8 cellular contexts compared by ENCODE assay signal in the genomic region with DNA sequence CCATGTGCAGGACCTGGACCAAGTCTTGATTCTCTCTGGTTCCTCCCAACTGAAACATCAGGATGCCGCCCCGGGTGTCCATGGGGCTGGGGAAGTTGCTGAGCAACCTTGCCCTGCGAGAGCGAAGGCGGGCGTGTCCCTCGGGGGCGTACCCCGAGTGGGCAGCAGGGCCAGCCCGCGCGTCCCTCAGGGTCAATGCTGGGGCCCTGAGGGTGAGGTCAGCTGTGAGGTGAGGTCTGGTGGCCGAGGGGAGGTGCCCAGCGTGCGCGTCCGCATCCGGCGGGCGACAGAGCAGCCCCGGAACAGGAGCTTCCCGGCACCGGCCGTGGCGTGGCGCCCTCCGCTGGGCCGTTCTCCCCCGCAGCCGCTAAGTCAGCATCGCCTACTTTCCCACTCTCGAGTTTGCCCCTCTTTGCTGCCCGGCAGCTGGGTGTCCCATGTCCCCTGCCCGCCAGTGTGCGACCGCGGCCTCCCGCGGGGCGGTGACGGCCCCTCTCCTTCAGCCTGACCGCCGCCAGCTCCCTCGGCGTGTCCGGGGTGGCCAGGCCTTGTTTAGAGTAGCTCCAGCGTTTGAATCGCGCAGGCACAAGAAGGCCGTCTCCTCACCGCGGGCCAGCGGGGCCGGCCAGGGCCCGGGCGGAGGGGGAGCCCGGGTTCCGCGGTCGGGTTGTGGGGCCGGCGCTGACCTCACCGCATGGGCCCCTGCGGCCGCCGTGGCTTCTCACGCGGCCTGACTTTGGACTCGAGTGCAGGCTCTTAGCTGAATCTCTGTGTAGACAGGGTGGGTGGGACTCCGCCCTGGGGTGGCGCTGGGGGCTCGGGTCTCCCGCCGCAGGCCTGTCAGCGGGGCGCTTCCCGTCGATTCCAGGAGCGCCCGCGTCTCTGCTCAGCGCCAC. TPM values are rescaled to one million over a fixed set of nuclear protein-coding genes. Genes with fewer than 3 reads are reported as not detected.
DNase-seq lines count a peak whose midpoint lies in the region; ATAC-seq and TF ChIP-seq lines count a peak whose summit lies in the region.

No MANE protein-coding gene starts in this region.

- ATAC-seq in naive B cell (ENCODE audit: low read depth in 2 of 2): peak; percentile 57 to 65

- POLR2A ChIA-PET in GM10248 (lab: Yijun Ruan, JAX): no interaction called here

- intact Hi-C loops in activated T-helper 1 cell treated with anti-CD3 and anti-CD28 coated beads, Interleukin-12 subunit alpha, Interleukin-12 subunit beta, Interleukin-2, Interleukin-4 antibody, amounts not matched to agents 30 ng/mL and 10 ng/mL and 1 ng/mL, durations not matched to agents 14 hours and 24 hours and 36 hours (cut with micrococcal nuclease): loop anchor here (1.0 to 2.0 kb wide), 2 partner anchors 9 to 35 kb away; no protein-coding TSS in a partner anchor

- no peaks in the 10 kb centered on the region for H3K36me3 Mint-ChIP-seq in activated T-helper 1 cell treated with anti-CD3 and anti-CD28 coated beads, Interleukin-12 subunit alpha, Interleukin-12 subunit beta, Interleukin-2, Interleukin-4 antibody, amounts not matched to agents 30 ng/mL and 10 ng/mL and 1 ng/mL, durations not matched to agents 14 hours and 24 hours and 36 hours (ENCODE audit: low read depth)
- H3K36me3 Mint-ChIP-seq in naive B cell (no peaks in the 10 kb centered on the region), type B pancreatic cell (no peaks in the 10 kb centered on the region)

- no peak overlapping the region for H3K27ac Mint-ChIP-seq in activated T-helper 1 cell treated with anti-CD3 and anti-CD28 coated beads, Interleukin-12 subunit alpha, Interleukin-12 subunit beta, Interleukin-2, Interleukin-4 antibody, amounts not matched to agents 30 ng/mL and 10 ng/mL and 1 ng/mL, durations not matched to agents 14 hours and 24 hours and 36 hours
- H3K27ac Mint-ChIP-seq in naive B cell: no peak overlapping the region
- H3K27ac Mint-ChIP-seq in type B pancreatic cell: no peak overlapping the region

- no peaks in the 10 kb centered on the region for H3K9me3 Mint-ChIP-seq in activated T-helper 1 cell treated with anti-CD3 and anti-CD28 coated beads, Interleukin-12 subunit alpha, Interleukin-12 subunit beta, Interleukin-2, Interleukin-4 antibody, amounts not matched to agents 30 ng/mL and 10 ng/mL and 1 ng/mL, durations not matched to agents 14 hours and 24 hours and 36 hours
- H3K9me3 Mint-ChIP-seq in naive B cell (no peaks in the 10 kb centered on the region), type B pancreatic cell (no peaks in the 10 kb centered on the region)

- no peaks in the 10 kb centered on the region for H3K4me1 Mint-ChIP-seq in activated T-helper 1 cell treated with anti-CD3 and anti-CD28 coated beads, Interleukin-12 subunit alpha, Interleukin-12 subunit beta, Interleukin-2, Interleukin-4 antibody, amounts not matched to agents 30 ng/mL and 10 ng/mL and 1 ng/mL, durations not matched to agents 14 hours and 24 hours and 36 hours (ENCODE audit: low read depth)
- H3K4me1 Mint-ChIP-seq in naive B cell (peaks cover 0 to 6% (median 4%) of the 10 kb centered on the region in 3 donors), type B pancreatic cell (ENCODE audit: unreplicated experiment) (no peaks in the 10 kb centered on the region)

- DNase-seq in GM10248 (ENCODE audit: extremely low spot score) (peak; percentile 74), HFF-Myc (ENCODE audit: extremely low read depth, low read depth) (no peak), NCI-H748 (lab: John Stamatoyannopoulos, UW; ENCODE audit: unreplicated experiment) (peak; percentile 84), fibroblast of villous mesenchyme (ENCODE audit: low read depth) (peak; percentile 56), naive B cell (no peak), type B pancreatic cell (ENCODE audit: extremely low spot score, unreplicated experiment) (no peak)
- DNase-seq in activated T-helper 1 cell treated with anti-CD3 and anti-CD28 coated beads, Interleukin-12 subunit alpha, Interleukin-12 subunit beta, Interleukin-2, Interleukin-4 antibody, amounts not matched to agents 30 ng/mL and 10 ng/mL and 1 ng/mL, durations not matched to agents 14 hours and 24 hours and 36 hours (ENCODE audit: low spot score): peak; percentile 25
- no peak for DNase-seq in effector CD8-positive, alpha-beta T cell (lab: John Stamatoyannopoulos, UW)

- TF ChIP-seq CTCF in GM10248 (IDR thresholded peaks at IDR 0.05; ENCODE audit: control extremely low read depth, extremely low read depth, low read depth, missing control alignments) (peak; percentile 67), HFF-Myc (IDR thresholded peaks at IDR 0.05; ENCODE audit: low read depth, low read length, missing control alignments) (peak; percentile 29), fibroblast of villous mesenchyme (IDR thresholded peaks at IDR 0.05; ENCODE audit: insufficient read depth, low read depth, low read length) (peak; percentile 57), type B pancreatic cell (conservative IDR thresholded peaks at IDR 0.05) (peak; percentile 57)

- CTCF ChIA-PET in GM10248 (lab: Yijun Ruan, JAX): interaction anchor here (0.8 to 3.5 kb wide), 17 partner anchors 9 to 363 kb away, joined by 3 to 21 read pairs (median 3); no protein-coding TSS in a partner anchor

- H3K4me3 ChIP-seq in HFF-Myc (replicated peaks; ENCODE audit: low read depth, low read length) (peak overlapping the region; percentile 40), fibroblast of villous mesenchyme (ENCODE audit: low read depth, low read length) (peak overlapping the region; percentile 58)

- H3K4me3 Mint-ChIP-seq in activated T-helper 1 cell treated with anti-CD3 and anti-CD28 coated beads, Interleukin-12 subunit alpha, Interleukin-12 subunit beta, Interleukin-2, Interleukin-4 antibody, amounts not matched to agents 30 ng/mL and 10 ng/mL and 1 ng/mL, durations not matched to agents 14 hours and 24 hours and 36 hours: peak overlapping the region; percentile 54
- H3K4me3 Mint-ChIP-seq in naive B cell (peak overlapping the region; percentile 52 to 90 (median 75)), type B pancreatic cell (peak overlapping the region; percentile 76)

- peaks cover 37% of the 10 kb centered on the region for H3K27me3 Mint-ChIP-seq in activated T-helper 1 cell treated with anti-CD3 and anti-CD28 coated beads, Interleukin-12 subunit alpha, Interleukin-12 subunit beta, Interleukin-2, Interleukin-4 antibody, amounts not matched to agents 30 ng/mL and 10 ng/mL and 1 ng/mL, durations not matched to agents 14 hours and 24 hours and 36 hours (ENCODE audit: insufficient read depth)
- peaks cover 9 to 20% (median 18%) of the 10 kb centered on the region in 3 donors for H3K27me3 Mint-ChIP-seq in naive B cell
- peaks cover 43% of the 10 kb centered on the region for H3K27me3 Mint-ChIP-seq in type B pancreatic cell

RNA-seq across cellular contexts. Expression of a gene that starts 33.0 kb away (rescaled TPM):
- total RNA-seq in activated T-helper 1 cell treated with anti-CD3 and anti-CD28 coated beads, Interleukin-12 subunit alpha, Interleukin-12 subunit beta, Interleukin-2, Interleukin-4 antibody, amounts not matched to agents 30 ng/mL and 10 ng/mL and 1 ng/mL, durations not matched to agents 14 hours and 24 hours and 36 hours: not detected in 2 replicates
- total RNA-seq in fibroblast of villous mesenchyme (0.43 and 0.97 TPM in 2 replicates), type B pancreatic cell (ENCODE audit: low replicate concordance) (0.31 and 0.60 TPM in 2 replicates)
- under 1 TPM in 3 of 6 donors, not detected in 3; 0.13 to 0.25 (median 0.14) TPM for polyA plus RNA-seq in naive B cell (ENCODE audit: low read depth in 6 of 6)

Comparison
In these comparisons a context has a peak if more than half of its experiments do, and no peak if none do; other contexts are left out.
1. DNase-seq: peak in GM10248 (single experiment), NCI-H748 (single experiment), activated T-helper 1 cell treated with anti-CD3 and anti-CD28 coated beads, Interleukin-12 subunit alpha, Interleukin-12 subunit beta, Interleukin-2, Interleukin-4 antibody, amounts not matched to agents 30 ng/mL and 10 ng/mL and 1 ng/mL, durations not matched to agents 14 hours and 24 hours and 36 hours (single experiment) and fibroblast of villous mesenchyme (single experiment); none in HFF-Myc (single experiment), naive B cell (single experiment), type B pancreatic cell (single experiment) and effector CD8-positive, alpha-beta T cell (single experiment).
2. Peak in every context shown above with its lines, with median percentiles within 50 percentile points of each other: CTCF ChIP-seq and H3K4me3 Mint-ChIP-seq.